2 cellular contexts compared by ENCODE assay signal in the genomic region with DNA sequence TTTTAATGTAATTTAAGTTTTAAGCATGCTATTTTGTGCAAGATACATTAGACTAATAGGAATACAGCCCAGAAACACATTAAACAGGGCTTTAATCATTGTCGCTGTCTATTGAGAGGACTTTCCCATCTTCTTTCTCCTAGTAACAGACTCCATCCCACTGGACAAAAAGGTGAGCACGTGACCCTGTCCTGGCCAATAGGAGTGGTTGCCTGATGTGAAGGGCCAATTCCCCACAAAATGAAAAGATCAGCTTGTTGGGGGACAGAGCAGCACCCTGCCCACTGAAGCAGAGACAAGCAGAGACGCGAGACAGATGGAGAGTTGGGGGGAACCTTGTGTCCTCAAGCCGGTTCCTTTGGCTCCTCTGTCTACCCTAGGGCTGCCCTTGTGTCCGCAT.
TF ChIP-seq lines count a peak whose summit lies in the region.

No MANE protein-coding gene starts in this region.

TF ChIP-seq in Ishikawa, 13 proteins besides CTCF, POLR2A, EP300 and RAD21:
- TF ChIP-seq USF1 (IDR thresholded peaks at IDR 0.05) (peak; percentile 68), YY1 (IDR thresholded peaks at IDR 0.05; ENCODE audit: low read depth) (no peak)

TF ChIP-seq in GM12878, 131 proteins besides CTCF, POLR2A, EP300 and RAD21:
- no peak for TF ChIP-seq CHD4 (IDR thresholded peaks at IDR 0.05)
- no peak for TF ChIP-seq DPF2 (IDR thresholded peaks at IDR 0.05)
- TF ChIP-seq USF1 (IDR thresholded peaks at IDR 0.05; ENCODE audit: borderline replicate concordance, extremely low read length, insufficient read depth, low read depth, low read length), result peak; percentile 72
- TF ChIP-seq PKNOX1 (IDR thresholded peaks at IDR 0.05), result no peak
- no peak for TF ChIP-seq POLR2AphosphoS2 (IDR thresholded peaks at IDR 0.05; ENCODE audit: low read depth, low read length)
- TF ChIP-seq EED (IDR thresholded peaks at IDR 0.05; ENCODE audit: low read depth), result no peak
- no peak for TF ChIP-seq NFIC (IDR thresholded peaks at IDR 0.05; ENCODE audit: low read depth, low read length)
